ENCODE assay signal across 14 cellular contexts in the genomic region with DNA sequence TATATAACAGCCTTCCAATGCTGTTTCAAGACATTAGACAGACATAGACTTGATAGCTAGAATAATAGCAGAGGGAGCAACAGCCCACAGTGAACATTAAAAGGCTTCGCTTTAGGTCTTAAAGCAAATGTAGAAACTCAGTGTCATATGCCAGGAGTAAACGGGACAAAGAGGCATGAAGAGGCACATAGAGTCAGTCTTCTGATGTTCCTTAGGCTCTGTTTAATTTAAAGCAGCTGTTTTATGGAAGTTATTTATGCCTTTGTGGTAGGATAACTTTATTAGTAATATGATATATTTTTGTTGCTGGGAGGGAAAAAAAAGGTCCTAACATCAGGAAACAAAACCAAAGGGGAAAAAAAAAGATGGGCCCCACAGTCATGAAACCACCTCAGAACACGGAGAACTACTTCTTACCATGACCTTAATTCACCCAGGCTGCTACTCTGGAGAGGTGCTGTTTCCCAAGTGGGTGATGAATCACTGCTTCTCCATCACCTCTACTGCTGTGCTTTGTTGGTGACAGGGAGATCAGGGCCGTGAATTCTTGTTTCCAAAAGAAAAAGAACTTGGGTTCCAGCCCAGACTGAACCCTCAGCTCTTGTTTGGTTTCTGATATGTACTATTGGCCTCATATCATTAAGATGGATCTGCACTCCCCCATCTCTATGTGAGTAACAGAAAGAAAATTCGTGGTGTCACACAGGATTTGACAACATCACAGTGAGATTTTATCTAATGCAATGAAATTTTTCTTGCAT.
A peak's percentile ranks its signal among the peaks of the same experiment; 100 is the strongest.
DNase-seq lines count a peak whose midpoint lies in the region; ATAC-seq and TF ChIP-seq lines count a peak whose summit lies in the region.
"Had no signal": no experiment of that assay in that cellular context is flagged by ENCODE, and none has a peak within 500 bp of the region (broad histone marks: within the 10 kb centered on the region; RNA-seq: fewer than 3 reads in every experiment).

No MANE protein-coding gene starts in this region.

- H3K27ac ChIP-seq in epithelial cell of prostate (no peak overlapping the region), right lobe of liver (no peak overlapping the region)
- H3K27ac ChIP-seq: neutrophil had no signal

- DNase-seq in AG09319 (ENCODE audit: extremely low read depth, low read depth) (peak; percentile 80), MG63 (peak; percentile 28), epithelial cell of prostate (ENCODE audit: low read depth, low spot score) (peak; percentile 12), mesothelial cell of epicardium (ENCODE audit: low spot score in 2 of 2, unreplicated experiment in 2 of 2) (no peak), right lobe of liver (no peak), T-cell (no peak)
- DNase-seq: activated CD4-positive, alpha-beta memory T cell treated with anti-CD3 and anti-CD28 coated beads for 36 hours; activated naive CD4-positive, alpha-beta T cell treated with Interleukin-2 at 50 U/mL for 16 hours; CD4-positive, alpha-beta T cell; effector memory CD8-positive, alpha-beta T cell; NCI-H1436 had no signal

- H3K9me3 Mint-ChIP-seq in mesothelial cell of epicardium (peaks cover 7% of the 10 kb centered on the region), T-cell (no peaks in the 10 kb centered on the region)
- H3K9me3 Mint-ChIP-seq: activated CD4-positive, alpha-beta memory T cell treated with anti-CD3 and anti-CD28 coated beads for 36 hours; CD4-positive, alpha-beta T cell; effector memory CD8-positive, alpha-beta T cell had no signal

- H3K4me1 Mint-ChIP-seq in mesothelial cell of epicardium (peaks cover 21% of the 10 kb centered on the region), T-cell (peaks cover 0 to 1% (median 0%) of the 10 kb centered on the region in 3 donors)

- peak overlapping the region; percentile 69 for H3K27ac Mint-ChIP-seq in mesothelial cell of epicardium
- no peak overlapping the region for H3K27ac Mint-ChIP-seq in T-cell
- H3K27ac Mint-ChIP-seq: activated CD4-positive, alpha-beta memory T cell treated with anti-CD3 and anti-CD28 coated beads for 36 hours; CD4-positive, alpha-beta T cell had no signal

- H3K4me3 ChIP-seq in MG63 = no peak overlapping the region
- H3K4me3 ChIP-seq in right lobe of liver = no peak overlapping the region

- POLR2A ChIA-PET in T-cell (lab: Charles Lee) = no interaction called here

- H3K4me1 ChIP-seq in right lobe of liver = no peaks in the 10 kb centered on the region

- no peak for ATAC-seq in right lobe of liver
- no peak for ATAC-seq in GM18505 (IDR thresholded peaks at IDR 0.05; ENCODE audit: unreplicated experiment)
- ATAC-seq in GM19463 (IDR thresholded peaks at IDR 0.05; ENCODE audit: unreplicated experiment) = no peak
- no peak for ATAC-seq in T-cell (replicated peaks in 1 of 4)
- ATAC-seq: effector memory CD8-positive, alpha-beta T cell had no signal

- H3K4me3 Mint-ChIP-seq in mesothelial cell of epicardium (no peak overlapping the region), T-cell (no peak overlapping the region)
- H3K4me3 Mint-ChIP-seq: activated CD4-positive, alpha-beta memory T cell treated with anti-CD3 and anti-CD28 coated beads for 36 hours; CD4-positive, alpha-beta T cell; effector memory CD8-positive, alpha-beta T cell had no signal

- TF ChIP-seq POLR2A in right lobe of liver (IDR thresholded peaks at IDR 0.05) = no peak
- no peak for TF ChIP-seq POLR2A in GM18505 (IDR thresholded peaks at IDR 0.05; ENCODE audit: borderline replicate concordance, extremely low read depth, insufficient read depth, insufficient read length)

- H3K27me3 Mint-ChIP-seq in mesothelial cell of epicardium (ENCODE audit: low read depth) = no peaks in the 10 kb centered on the region
- H3K27me3 Mint-ChIP-seq in T-cell = no peaks in the 10 kb centered on the region
- H3K27me3 Mint-ChIP-seq: activated CD4-positive, alpha-beta memory T cell treated with anti-CD3 and anti-CD28 coated beads for 36 hours; CD4-positive, alpha-beta T cell; effector memory CD8-positive, alpha-beta T cell had no signal

- H3K27me3 ChIP-seq in MG63 (no peaks in the 10 kb centered on the region), right lobe of liver (no peaks in the 10 kb centered on the region)
- H3K27me3 ChIP-seq: neutrophil had no signal

- TF ChIP-seq CTCF in AG09319 (IDR thresholded peaks at IDR 0.05; ENCODE audit: low read depth, low read length) (no peak), mesothelial cell of epicardium (IDR thresholded peaks at IDR 0.05; ENCODE audit: unreplicated experiment) (no peak), right lobe of liver (IDR thresholded peaks at IDR 0.05) (no peak)

- 79% methylated on average over 5 of the region's 5 CpGs for WGBS in right lobe of liver (ENCODE audit: insufficient coverage, low coverage, low lambda C conversion rate, missing lambda C conversion rate)

- no peaks in the 10 kb centered on the region for H3K9me3 ChIP-seq in MG63
- no peaks in the 10 kb centered on the region for H3K9me3 ChIP-seq in right lobe of liver
- H3K9me3 ChIP-seq: neutrophil had no signal

- H3K36me3 ChIP-seq in MG63 (no peaks in the 10 kb centered on the region), right lobe of liver (no peaks in the 10 kb centered on the region)
- H3K36me3 ChIP-seq: neutrophil had no signal

- H3K36me3 Mint-ChIP-seq in mesothelial cell of epicardium = peaks cover 6% of the 10 kb centered on the region
- H3K36me3 Mint-ChIP-seq in T-cell = peaks cover 32% of the 10 kb centered on the region

- intact Hi-C loops in right lobe of liver (cut with DNase I) = no loop called here

- CTCF ChIA-PET in T-cell (lab: Charles Lee) = no interaction called here

Comparison
In these comparisons a context has a peak if more than half of its experiments do, and no peak if none do; other contexts are left out.
1. DNase-seq: peak in AG09319 (single experiment), MG63 (single experiment) and epithelial cell of prostate (single experiment); none in mesothelial cell of epicardium (0 of 2), right lobe of liver (0 of 3) and T-cell (0 of 34).